Comparison of ENCODE assay signal across 27 cellular contexts in genomic region chr3:69612791-69613190, GRCh38.
"Had no signal": no experiment of that assay in that cellular context is flagged by ENCODE, and none has a peak within 500 bp of the region (broad histone marks: within the 10 kb centered on the region; RNA-seq: fewer than 3 reads in every experiment).

No MANE protein-coding gene starts in this region.

- H3K4me3 Mint-ChIP-seq: activated CD4-positive, alpha-beta T cell treated with anti-CD3 and anti-CD28 coated beads, Interleukin-2, amount 10 ng/mL, durations not matched to agents 24 days and 14 days; activated CD8-positive, alpha-beta T cell treated with anti-CD3 and anti-CD28 coated beads, Interleukin-2, amount 10 ng/mL, durations not matched to agents 7 days and 5 days; activated naive CD4-positive, alpha-beta T cell treated with anti-CD3 and anti-CD28 coated beads, Interleukin-2, amount 10 ng/mL, durations not matched to agents 7 days and 5 days; activated naive CD8-positive, alpha-beta T cell; activated naive CD8-positive, alpha-beta T cell treated with anti-CD3 and anti-CD28 coated beads, Interleukin-2, amount 50 U/mL, for 24 hours; activated T-cell treated with anti-CD3 and anti-CD28 coated beads, Interleukin-2, amount 50 U/mL, for 4 hours; activated T-helper 1 cell treated with anti-CD3 and anti-CD28 coated beads, Interleukin-12 subunit alpha, Interleukin-12 subunit beta, Interleukin-2, Interleukin-4 antibody, amounts not matched to agents 30 ng/mL and 10 ng/mL and 1 ng/mL, durations not matched to agents 14 hours and 24 hours and 36 hours; brain had no signal

- H3K36me3 Mint-ChIP-seq: activated naive CD4-positive, alpha-beta T cell treated with anti-CD3 and anti-CD28 coated beads, Interleukin-2, amount 10 ng/mL, durations not matched to agents 7 days and 5 days; activated naive CD8-positive, alpha-beta T cell; brain had no signal

- H3K9me3 Mint-ChIP-seq: activated CD4-positive, alpha-beta T cell treated with anti-CD3 and anti-CD28 coated beads, Interleukin-2, amount 10 ng/mL, durations not matched to agents 24 days and 14 days; activated T-helper 1 cell treated with anti-CD3 and anti-CD28 coated beads, Interleukin-12 subunit alpha, Interleukin-12 subunit beta, Interleukin-2, Interleukin-4 antibody, amounts not matched to agents 30 ng/mL and 10 ng/mL and 1 ng/mL, durations not matched to agents 14 hours and 24 hours and 36 hours had no signal

- FAIRE-seq: TTC549 had no signal

- H3K27me3 Mint-ChIP-seq: activated CD4-positive, alpha-beta T cell treated with anti-CD3 and anti-CD28 coated beads, Interleukin-2, amount 10 ng/mL, durations not matched to agents 24 days and 14 days; activated naive CD4-positive, alpha-beta T cell treated with anti-CD3 and anti-CD28 coated beads, Interleukin-2, amount 10 ng/mL, durations not matched to agents 7 days and 5 days had no signal

- H3K36me3 ChIP-seq: SJCRH30 had no signal

- H3K27ac Mint-ChIP-seq: activated CD4-positive, alpha-beta T cell treated with anti-CD3 and anti-CD28 coated beads, Interleukin-2, amount 10 ng/mL, durations not matched to agents 24 days and 14 days; activated CD8-positive, alpha-beta T cell treated with anti-CD3 and anti-CD28 coated beads, Interleukin-2, amount 10 ng/mL, durations not matched to agents 7 days and 5 days; activated naive CD4-positive, alpha-beta T cell treated with anti-CD3 and anti-CD28 coated beads, Interleukin-2, amount 10 ng/mL, durations not matched to agents 7 days and 5 days; activated naive CD8-positive, alpha-beta T cell; activated naive CD8-positive, alpha-beta T cell treated with anti-CD3 and anti-CD28 coated beads, Interleukin-2, amount 50 U/mL, for 24 hours; activated T-helper 1 cell treated with anti-CD3 and anti-CD28 coated beads, Interleukin-12 subunit alpha, Interleukin-12 subunit beta, Interleukin-2, Interleukin-4 antibody, amounts not matched to agents 30 ng/mL and 10 ng/mL and 1 ng/mL, durations not matched to agents 14 hours and 24 hours and 36 hours had no signal

- H3K4me1 Mint-ChIP-seq: activated CD4-positive, alpha-beta T cell treated with anti-CD3 and anti-CD28 coated beads, Interleukin-2, amount 10 ng/mL, durations not matched to agents 24 days and 14 days; activated naive CD4-positive, alpha-beta T cell treated with anti-CD3 and anti-CD28 coated beads, Interleukin-2, amount 10 ng/mL, durations not matched to agents 7 days and 5 days; activated naive CD8-positive, alpha-beta T cell treated with anti-CD3 and anti-CD28 coated beads, Interleukin-2, amount 50 U/mL, for 24 hours had no signal

- H3K27me3 ChIP-seq: SJCRH30 had no signal

- H3K4me3 ChIP-seq: SJCRH30, SK-N-MC had no signal

- H3K4me1 ChIP-seq: SJCRH30 had no signal

- H3K27ac ChIP-seq: SJCRH30, SK-N-MC had no signal

- ATAC-seq: activated CD8-positive, alpha-beta T cell treated with anti-CD3 and anti-CD28 coated beads, Interleukin-2, amount 10 ng/mL, durations not matched to agents 7 days and 5 days; activated naive CD8-positive, alpha-beta T cell treated with anti-CD3 and anti-CD28 coated beads, Interleukin-2, amount 50 U/mL, for 24 hours; activated T-cell treated with anti-CD3 and anti-CD28 coated beads, Interleukin-2, amount 50 U/mL, for 4 hours had no signal

- DNase-seq: activated CD4-positive, alpha-beta T cell treated with anti-CD3 and anti-CD28 coated beads, Interleukin-2, amount 10 ng/mL, durations not matched to agents 24 days and 14 days; activated CD4-positive, alpha-beta T cell treated with anti-CD3 and anti-CD28 coated beads, Interleukin-2, amount 50 U/mL, for 48 hours; activated CD8-positive, alpha-beta T cell treated with anti-CD3 and anti-CD28 coated beads, Interleukin-2, amount 10 ng/mL, durations not matched to agents 7 days and 5 days; activated naive CD4-positive, alpha-beta T cell treated with anti-CD3 and anti-CD28 coated beads, Interleukin-2, amount 10 ng/mL, durations not matched to agents 7 days and 5 days; activated naive CD8-positive, alpha-beta T cell treated with anti-CD3 and anti-CD28 coated beads, Interleukin-2, amount 50 U/mL, for 24 hours; activated T-cell treated with anti-CD3 and anti-CD28 coated beads for 4 hours; activated T-cell treated with anti-CD3 and anti-CD28 coated beads, Interleukin-2, amount 50 U/mL, for 4 hours; anterior cingulate cortex; central memory CD4-positive, alpha-beta T cell; NCI-H1092 treated with DMSO at 0.1 percent for 48 hours; NCI-H146; NCI-H187; NCI-H2029 treated with DMSO at 0.1 percent for 48 hours; NCI-H2107; NCI-H2171; NCI-H446 treated with DMSO at 0.1 percent for 48 hours; NCI-H69; NCI-H82; NK-92 treated with Interleukin-12 subunit alpha and Interleukin-12 subunit beta, amount 100 ng/mL, for 24 hours; OCI-M1; SHP77; SJCRH30 had no signal

- H3K9me3 ChIP-seq: SJCRH30 had no signal
